ENCODE assay signal across 28 cellular contexts in genomic region chr9:87810691-87811178, GRCh38.
"Had no signal": no experiment of that assay in that cellular context is flagged by ENCODE, and none has a peak within 500 bp of the region (broad histone marks: within the 10 kb centered on the region; RNA-seq: fewer than 3 reads in every experiment).

No MANE protein-coding gene starts in this region.

- H3K27ac ChIP-seq: SK-N-MC had no signal

- H3K4me3 Mint-ChIP-seq: activated CD8-positive, alpha-beta T cell treated with anti-CD3 and anti-CD28 coated beads, Interleukin-2, amount 10 ng/mL, durations not matched to agents 7 days and 5 days; activated naive CD4-positive, alpha-beta T cell treated with anti-CD3 and anti-CD28 coated beads, Interleukin-2, amount 50 U/mL, for 24 hours; activated naive CD8-positive, alpha-beta T cell treated with anti-CD3 and anti-CD28 coated beads, Interleukin-2, amount 50 U/mL, for 24 hours; activated T-helper 1 cell treated with anti-CD3 and anti-CD28 coated beads, Interleukin-12 subunit alpha, Interleukin-12 subunit beta, Interleukin-2, Interleukin-4 antibody, amounts not matched to agents 30 ng/mL and 10 ng/mL and 1 ng/mL, durations not matched to agents 14 hours and 24 hours and 36 hours; brain; central memory CD8-positive, alpha-beta T cell; T-cell; WTC11 had no signal

- H3K36me3 ChIP-seq: MG63 had no signal

- H3K27me3 ChIP-seq: MG63 had no signal

- H3K36me3 Mint-ChIP-seq: activated naive CD4-positive, alpha-beta T cell treated with anti-CD3 and anti-CD28 coated beads, Interleukin-2, amount 50 U/mL, for 24 hours; brain; T-cell had no signal

- ATAC-seq: activated CD8-positive, alpha-beta T cell treated with anti-CD3 and anti-CD28 coated beads, Interleukin-2, amount 10 ng/mL, durations not matched to agents 7 days and 5 days; activated naive CD8-positive, alpha-beta T cell treated with anti-CD3 and anti-CD28 coated beads, Interleukin-2, amount 50 U/mL, for 24 hours; Right ventricle myocardium inferior; T-cell; WTC11 had no signal

- DNase-seq: activated CD4-positive, alpha-beta T cell treated with anti-CD3 and anti-CD28 coated beads for 48 hours; activated CD4-positive, alpha-beta T cell treated with anti-CD3 and anti-CD28 coated beads, Interleukin-2, amount 50 U/mL, for 4 hours; activated CD4-positive, CD25-positive, alpha-beta regulatory T cell treated with anti-CD3 and anti-CD28 coated beads, Interleukin-2, amount 50 U/mL, for 72 hours; activated CD8-positive, alpha-beta memory T cell treated with anti-CD3 and anti-CD28 coated beads, Interleukin-2, amount 50 U/mL, for 48 hours; activated CD8-positive, alpha-beta T cell treated with anti-CD3 and anti-CD28 coated beads, Interleukin-2, amount 10 ng/mL, durations not matched to agents 7 days and 5 days; activated effector memory CD4-positive, alpha-beta T cell treated with Interleukin-2 at 50 U/mL for 16 hours; activated naive CD4-positive, alpha-beta T cell; activated naive CD8-positive, alpha-beta T cell treated with anti-CD3 and anti-CD28 coated beads, Interleukin-2, amount 50 U/mL, for 24 hours; activated T-cell treated with anti-CD3 and anti-CD28 coated beads, Interleukin-2, amount 50 U/mL, for 1 hour; amygdala; MG63; NCI-H1105; NCI-H1436; NCI-H1694 treated with DMSO at 0.1 percent for 48 hours; NCI-H2029 treated with DMSO at 0.1 percent for 48 hours; NCI-H510A treated with DMSO at 0.1 percent for 48 hours; NCI-H69; RPMI8226; T-cell; T-helper 2 cell; T1000 had no signal

- H3K4me3 ChIP-seq: MG63, SK-N-MC had no signal

- H3K27ac Mint-ChIP-seq: activated CD8-positive, alpha-beta T cell treated with anti-CD3 and anti-CD28 coated beads, Interleukin-2, amount 10 ng/mL, durations not matched to agents 7 days and 5 days; activated naive CD4-positive, alpha-beta T cell treated with anti-CD3 and anti-CD28 coated beads, Interleukin-2, amount 50 U/mL, for 24 hours; activated naive CD8-positive, alpha-beta T cell treated with anti-CD3 and anti-CD28 coated beads, Interleukin-2, amount 50 U/mL, for 24 hours; activated T-helper 1 cell treated with anti-CD3 and anti-CD28 coated beads, Interleukin-12 subunit alpha, Interleukin-12 subunit beta, Interleukin-2, Interleukin-4 antibody, amounts not matched to agents 30 ng/mL and 10 ng/mL and 1 ng/mL, durations not matched to agents 14 hours and 24 hours and 36 hours; brain; T-cell; WTC11 had no signal

- H3K9me3 Mint-ChIP-seq: activated naive CD4-positive, alpha-beta T cell treated with anti-CD3 and anti-CD28 coated beads, Interleukin-2, amount 50 U/mL, for 24 hours; central memory CD8-positive, alpha-beta T cell had no signal

- H3K4me1 Mint-ChIP-seq: central memory CD8-positive, alpha-beta T cell; WTC11 had no signal

- H3K9me3 ChIP-seq: MG63 had no signal
